30 cellular contexts compared by ENCODE assay signal in genomic region chr7:104794154-104794553, GRCh38.
"Had no signal": no experiment of that assay in that cellular context is flagged by ENCODE, and none has a peak within 500 bp of the region (broad histone marks: within the 10 kb centered on the region; RNA-seq: fewer than 3 reads in every experiment).

No MANE protein-coding gene starts in this region.

- H3K4me1 Mint-ChIP-seq: activated naive CD8-positive, alpha-beta T cell treated with anti-CD3 and anti-CD28 coated beads for 36 hours; memory B cell; natural killer cell; T-helper 17 cell had no signal

- H3K9me3 ChIP-seq: adrenal gland, ascending aorta, esophagus squamous epithelium, gastroesophageal sphincter, spleen, testis had no signal

- H3K4me3 ChIP-seq: adrenal gland, ascending aorta, esophagus squamous epithelium, gastroesophageal sphincter, hepatocyte, neural progenitor cell, spleen, testis had no signal

- ATAC-seq: activated CD4-positive, CD25-positive, alpha-beta regulatory T cell treated with anti-CD3 and anti-CD28 coated beads, Interleukin-2, amount 50 U/mL, for 24 hours; gastroesophageal sphincter; natural killer cell; right cardiac atrium; T-helper 17 cell had no signal

- H3K79me2 ChIP-seq: hepatocyte, parathyroid adenoma had no signal

- H3K36me3 Mint-ChIP-seq: activated naive CD8-positive, alpha-beta T cell treated with anti-CD3 and anti-CD28 coated beads for 36 hours; brain; memory B cell; natural killer cell; neural progenitor cell had no signal

- H3K27ac Mint-ChIP-seq: activated naive CD4-positive, alpha-beta T cell treated with anti-CD3 and anti-CD28 coated beads for 36 hours; activated naive CD8-positive, alpha-beta T cell treated with anti-CD3 and anti-CD28 coated beads for 36 hours; activated T-helper 1 cell treated with anti-CD3 and anti-CD28 coated beads, Interleukin-12 subunit alpha, Interleukin-12 subunit beta, Interleukin-2, Interleukin-4 antibody, amounts not matched to agents 30 ng/mL and 10 ng/mL and 1 ng/mL, durations not matched to agents 14 hours and 24 hours and 36 hours; memory B cell; natural killer cell; neural progenitor cell; T-helper 17 cell had no signal

- H3K9me3 Mint-ChIP-seq: activated naive CD4-positive, alpha-beta T cell treated with anti-CD3 and anti-CD28 coated beads for 36 hours; activated naive CD8-positive, alpha-beta T cell treated with anti-CD3 and anti-CD28 coated beads for 36 hours; activated T-helper 1 cell treated with anti-CD3 and anti-CD28 coated beads, Interleukin-12 subunit alpha, Interleukin-12 subunit beta, Interleukin-2, Interleukin-4 antibody, amounts not matched to agents 30 ng/mL and 10 ng/mL and 1 ng/mL, durations not matched to agents 14 hours and 24 hours and 36 hours; memory B cell; natural killer cell; neural progenitor cell had no signal

- H3K4me3 Mint-ChIP-seq: activated naive CD4-positive, alpha-beta T cell treated with anti-CD3 and anti-CD28 coated beads for 36 hours; activated naive CD8-positive, alpha-beta T cell treated with anti-CD3 and anti-CD28 coated beads for 36 hours; activated T-helper 1 cell treated with anti-CD3 and anti-CD28 coated beads, Interleukin-12 subunit alpha, Interleukin-12 subunit beta, Interleukin-2, Interleukin-4 antibody, amounts not matched to agents 30 ng/mL and 10 ng/mL and 1 ng/mL, durations not matched to agents 14 hours and 24 hours and 36 hours; brain; memory B cell; natural killer cell; neural progenitor cell; T-helper 17 cell had no signal

- H3K27ac ChIP-seq: adrenal gland, ascending aorta, epithelial cell of prostate, esophagus squamous epithelium, gastroesophageal sphincter, hepatocyte, neural progenitor cell, parathyroid adenoma, spleen, testis, WERI-Rb-1 had no signal

- H3K9ac ChIP-seq: neural progenitor cell, parathyroid adenoma had no signal

- DNase-seq: activated CD4-positive, alpha-beta T cell treated with anti-CD3 and anti-CD28 coated beads for 48 hours; activated CD4-positive, alpha-beta T cell treated with anti-CD3 and anti-CD28 coated beads, Interleukin-2, amount 50 U/mL, for 48 hours; activated CD8-positive, alpha-beta memory T cell treated with anti-CD3 and anti-CD28 coated beads, Interleukin-2, amount 50 U/mL, for 4 hours; activated effector memory CD4-positive, alpha-beta T cell treated with anti-CD3 and anti-CD28 coated beads, Interleukin-2, amount 50 U/mL, for 16 hours; activated naive CD4-positive, alpha-beta T cell treated with anti-CD3 and anti-CD28 coated beads for 36 hours; activated naive CD8-positive, alpha-beta T cell treated with anti-CD3 and anti-CD28 coated beads for 36 hours; activated T-cell treated with anti-CD3 and anti-CD28 coated beads, Interleukin-2, amount 50 U/mL, for 1 hour; adrenal gland; central memory CD4-positive, alpha-beta T cell; esophagus squamous epithelium; natural killer cell; occipital lobe; right cardiac atrium; spleen; stimulated activated naive CD4-positive, alpha-beta T cell treated with Interleukin-2 at 50 U/mL for 16 hours; T-helper 17 cell; T1000; testis; trophoblast cell; WERI-Rb-1 had no signal

- H3K4me1 ChIP-seq: adrenal gland, ascending aorta, esophagus squamous epithelium, gastroesophageal sphincter, parathyroid adenoma, testis had no signal

- H3K27me3 ChIP-seq: adrenal gland, ascending aorta, hepatocyte, neural progenitor cell, testis had no signal

- H3K4me2 ChIP-seq: hepatocyte, neural progenitor cell had no signal

- H3K36me3 ChIP-seq: adrenal gland, ascending aorta, esophagus squamous epithelium, gastroesophageal sphincter, neural progenitor cell, spleen, WERI-Rb-1 had no signal
